1 cellular context compared by ENCODE assay signal in the genomic region with DNA sequence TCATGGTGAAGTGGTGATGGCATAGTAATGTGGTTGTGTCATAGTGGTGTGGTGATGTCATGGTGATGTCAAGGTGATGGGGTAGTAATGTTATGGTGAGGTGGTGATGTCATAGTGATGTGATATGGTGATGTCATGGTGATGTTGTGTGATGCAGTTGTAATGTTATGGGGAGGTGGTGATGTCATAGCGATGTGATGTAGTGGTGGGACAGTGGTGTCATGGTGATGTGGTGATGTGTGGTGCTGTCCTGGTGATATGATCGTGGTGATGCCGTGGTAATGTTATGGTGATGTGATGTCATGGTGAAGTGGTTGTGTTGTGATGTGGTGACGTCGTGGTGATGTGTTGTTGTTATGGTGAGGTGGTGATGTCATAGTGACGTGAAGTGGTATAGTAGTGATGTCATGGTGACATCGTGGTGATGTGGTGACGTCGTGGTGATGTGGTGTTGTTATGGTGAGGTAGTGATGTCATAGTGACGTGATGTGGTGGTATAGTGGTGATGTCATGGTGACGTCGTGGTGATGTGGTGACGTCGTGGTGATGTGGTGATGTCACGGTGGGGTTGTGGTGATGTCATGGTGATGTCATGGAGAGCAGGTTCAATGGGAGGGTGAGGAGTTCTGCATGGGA.
TF ChIP-seq lines count a peak whose summit lies in the region.

No MANE protein-coding gene starts in this region.

TF ChIP-seq in HEK293, 187 proteins besides CTCF, POLR2A, EP300 and RAD21 (continued from another document and continues in another):
- no peak for TF ChIP-seq ZNF280D (tag by site-specific recombination; IDR thresholded peaks at IDR 0.05)
- TF ChIP-seq ZNF624 (tag by site-specific recombination; IDR thresholded peaks at IDR 0.05): no peak
- no peak for TF ChIP-seq ZNF654 (tag by site-specific recombination; IDR thresholded peaks at IDR 0.05; ENCODE audit: low read depth)
- peak; percentile 87 for TF ChIP-seq YY2 (tag by site-specific recombination; IDR thresholded peaks at IDR 0.05)
- no peak for TF ChIP-seq BCL11B (tag by site-specific recombination; IDR thresholded peaks at IDR 0.05; ENCODE audit: low read depth)
- no peak for TF ChIP-seq KLF8 (tag by site-specific recombination; IDR thresholded peaks at IDR 0.05)
- no peak for TF ChIP-seq ZSCAN16 (tag by site-specific recombination; IDR thresholded peaks at IDR 0.05)
- TF ChIP-seq ZNF629 (tag by site-specific recombination; IDR thresholded peaks at IDR 0.05): peak; percentile 99
- TF ChIP-seq ZNF248 (tag by site-specific recombination; IDR thresholded peaks at IDR 0.05): no peak
- TF ChIP-seq, protein P1, sequence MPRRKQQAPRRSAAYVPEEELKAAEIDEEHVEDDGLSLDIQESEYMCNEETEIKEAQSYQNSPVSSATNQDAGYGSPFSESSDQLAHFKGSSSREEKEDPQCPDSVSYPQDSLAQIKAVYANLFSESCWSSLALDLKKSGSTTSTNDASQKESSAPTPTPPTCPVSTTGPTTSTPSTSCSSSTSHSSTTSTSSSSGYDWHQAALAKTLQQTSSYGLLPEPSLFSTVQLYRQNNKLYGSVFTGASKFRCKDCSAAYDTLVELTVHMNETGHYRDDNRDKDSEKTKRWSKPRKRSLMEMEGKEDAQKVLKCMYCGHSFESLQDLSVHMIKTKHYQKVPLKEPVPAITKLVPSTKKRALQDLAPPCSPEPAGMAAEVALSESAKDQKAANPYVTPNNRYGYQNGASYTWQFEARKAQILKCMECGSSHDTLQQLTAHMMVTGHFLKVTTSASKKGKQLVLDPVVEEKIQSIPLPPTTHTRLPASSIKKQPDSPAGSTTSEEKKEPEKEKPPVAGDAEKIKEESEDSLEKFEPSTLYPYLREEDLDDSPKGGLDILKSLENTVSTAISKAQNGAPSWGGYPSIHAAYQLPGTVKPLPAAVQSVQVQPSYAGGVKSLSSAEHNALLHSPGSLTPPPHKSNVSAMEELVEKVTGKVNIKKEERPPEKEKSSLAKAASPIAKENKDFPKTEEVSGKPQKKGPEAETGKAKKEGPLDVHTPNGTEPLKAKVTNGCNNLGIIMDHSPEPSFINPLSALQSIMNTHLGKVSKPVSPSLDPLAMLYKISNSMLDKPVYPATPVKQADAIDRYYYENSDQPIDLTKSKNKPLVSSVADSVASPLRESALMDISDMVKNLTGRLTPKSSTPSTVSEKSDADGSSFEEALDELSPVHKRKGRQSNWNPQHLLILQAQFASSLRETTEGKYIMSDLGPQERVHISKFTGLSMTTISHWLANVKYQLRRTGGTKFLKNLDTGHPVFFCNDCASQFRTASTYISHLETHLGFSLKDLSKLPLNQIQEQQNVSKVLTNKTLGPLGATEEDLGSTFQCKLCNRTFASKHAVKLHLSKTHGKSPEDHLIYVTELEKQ (tag by site-specific recombination; IDR thresholded peaks at IDR 0.05; ENCODE audit: borderline replicate concordance): no peak
- TF ChIP-seq ZNF76 (tag by site-specific recombination; IDR thresholded peaks at IDR 0.05; ENCODE audit: borderline replicate concordance, low read depth): no peak
- TF ChIP-seq, protein P2, sequence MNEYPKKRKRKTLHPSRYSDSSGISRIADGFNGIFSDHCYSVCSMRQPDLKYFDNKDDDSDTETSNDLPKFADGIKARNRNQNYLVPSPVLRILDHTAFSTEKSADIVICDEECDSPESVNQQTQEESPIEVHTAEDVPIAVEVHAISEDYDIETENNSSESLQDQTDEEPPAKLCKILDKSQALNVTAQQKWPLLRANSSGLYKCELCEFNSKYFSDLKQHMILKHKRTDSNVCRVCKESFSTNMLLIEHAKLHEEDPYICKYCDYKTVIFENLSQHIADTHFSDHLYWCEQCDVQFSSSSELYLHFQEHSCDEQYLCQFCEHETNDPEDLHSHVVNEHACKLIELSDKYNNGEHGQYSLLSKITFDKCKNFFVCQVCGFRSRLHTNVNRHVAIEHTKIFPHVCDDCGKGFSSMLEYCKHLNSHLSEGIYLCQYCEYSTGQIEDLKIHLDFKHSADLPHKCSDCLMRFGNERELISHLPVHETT (tag by site-specific recombination; IDR thresholded peaks at IDR 0.05): 0 out of 2 replicates have a peak, but pooled peaks have one; percentile 32
- no peak for TF ChIP-seq ZNF658 (tag by site-specific recombination; IDR thresholded peaks at IDR 0.05)
- no peak for TF ChIP-seq ZNF529 (tag by site-specific recombination; IDR thresholded peaks at IDR 0.05; ENCODE audit: insufficient replicate concordance)
- no peak for TF ChIP-seq ZNF184 (tag by site-specific recombination; IDR thresholded peaks at IDR 0.05)
- TF ChIP-seq, protein P3, sequence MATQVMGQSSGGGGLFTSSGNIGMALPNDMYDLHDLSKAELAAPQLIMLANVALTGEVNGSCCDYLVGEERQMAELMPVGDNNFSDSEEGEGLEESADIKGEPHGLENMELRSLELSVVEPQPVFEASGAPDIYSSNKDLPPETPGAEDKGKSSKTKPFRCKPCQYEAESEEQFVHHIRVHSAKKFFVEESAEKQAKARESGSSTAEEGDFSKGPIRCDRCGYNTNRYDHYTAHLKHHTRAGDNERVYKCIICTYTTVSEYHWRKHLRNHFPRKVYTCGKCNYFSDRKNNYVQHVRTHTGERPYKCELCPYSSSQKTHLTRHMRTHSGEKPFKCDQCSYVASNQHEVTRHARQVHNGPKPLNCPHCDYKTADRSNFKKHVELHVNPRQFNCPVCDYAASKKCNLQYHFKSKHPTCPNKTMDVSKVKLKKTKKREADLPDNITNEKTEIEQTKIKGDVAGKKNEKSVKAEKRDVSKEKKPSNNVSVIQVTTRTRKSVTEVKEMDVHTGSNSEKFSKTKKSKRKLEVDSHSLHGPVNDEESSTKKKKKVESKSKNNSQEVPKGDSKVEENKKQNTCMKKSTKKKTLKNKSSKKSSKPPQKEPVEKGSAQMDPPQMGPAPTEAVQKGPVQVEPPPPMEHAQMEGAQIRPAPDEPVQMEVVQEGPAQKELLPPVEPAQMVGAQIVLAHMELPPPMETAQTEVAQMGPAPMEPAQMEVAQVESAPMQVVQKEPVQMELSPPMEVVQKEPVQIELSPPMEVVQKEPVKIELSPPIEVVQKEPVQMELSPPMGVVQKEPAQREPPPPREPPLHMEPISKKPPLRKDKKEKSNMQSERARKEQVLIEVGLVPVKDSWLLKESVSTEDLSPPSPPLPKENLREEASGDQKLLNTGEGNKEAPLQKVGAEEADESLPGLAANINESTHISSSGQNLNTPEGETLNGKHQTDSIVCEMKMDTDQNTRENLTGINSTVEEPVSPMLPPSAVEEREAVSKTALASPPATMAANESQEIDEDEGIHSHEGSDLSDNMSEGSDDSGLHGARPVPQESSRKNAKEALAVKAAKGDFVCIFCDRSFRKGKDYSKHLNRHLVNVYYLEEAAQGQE (tag by site-specific recombination; IDR thresholded peaks at IDR 0.05): no peak
- TF ChIP-seq, protein P4, sequence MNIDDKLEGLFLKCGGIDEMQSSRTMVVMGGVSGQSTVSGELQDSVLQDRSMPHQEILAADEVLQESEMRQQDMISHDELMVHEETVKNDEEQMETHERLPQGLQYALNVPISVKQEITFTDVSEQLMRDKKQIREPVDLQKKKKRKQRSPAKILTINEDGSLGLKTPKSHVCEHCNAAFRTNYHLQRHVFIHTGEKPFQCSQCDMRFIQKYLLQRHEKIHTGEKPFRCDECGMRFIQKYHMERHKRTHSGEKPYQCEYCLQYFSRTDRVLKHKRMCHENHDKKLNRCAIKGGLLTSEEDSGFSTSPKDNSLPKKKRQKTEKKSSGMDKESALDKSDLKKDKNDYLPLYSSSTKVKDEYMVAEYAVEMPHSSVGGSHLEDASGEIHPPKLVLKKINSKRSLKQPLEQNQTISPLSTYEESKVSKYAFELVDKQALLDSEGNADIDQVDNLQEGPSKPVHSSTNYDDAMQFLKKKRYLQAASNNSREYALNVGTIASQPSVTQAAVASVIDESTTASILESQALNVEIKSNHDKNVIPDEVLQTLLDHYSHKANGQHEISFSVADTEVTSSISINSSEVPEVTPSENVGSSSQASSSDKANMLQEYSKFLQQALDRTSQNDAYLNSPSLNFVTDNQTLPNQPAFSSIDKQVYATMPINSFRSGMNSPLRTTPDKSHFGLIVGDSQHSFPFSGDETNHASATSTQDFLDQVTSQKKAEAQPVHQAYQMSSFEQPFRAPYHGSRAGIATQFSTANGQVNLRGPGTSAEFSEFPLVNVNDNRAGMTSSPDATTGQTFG (tag by site-specific recombination; IDR thresholded peaks at IDR 0.05; ENCODE audit: borderline replicate concordance): peak; percentile 68; the same call in 1 of the 2 replicates
- TF ChIP-seq ZNF223 (tag by site-specific recombination; IDR thresholded peaks at IDR 0.05): no peak
- no peak for TF ChIP-seq OVOL3 (tag by site-specific recombination; IDR thresholded peaks at IDR 0.05)
- no peak for TF ChIP-seq ZNF626 (tag by site-specific recombination; IDR thresholded peaks at IDR 0.05)
- no peak for TF ChIP-seq ZBTB48 (tag by site-specific recombination; IDR thresholded peaks at IDR 0.05)
- peak; percentile 19 for TF ChIP-seq ZBTB26 (tag by site-specific recombination; optimal IDR thresholded peaks at IDR 0.05)
- TF ChIP-seq MZF1 (tag by site-specific recombination; IDR thresholded peaks at IDR 0.05; ENCODE audit: borderline replicate concordance): no peak
- TF ChIP-seq, protein P5, sequence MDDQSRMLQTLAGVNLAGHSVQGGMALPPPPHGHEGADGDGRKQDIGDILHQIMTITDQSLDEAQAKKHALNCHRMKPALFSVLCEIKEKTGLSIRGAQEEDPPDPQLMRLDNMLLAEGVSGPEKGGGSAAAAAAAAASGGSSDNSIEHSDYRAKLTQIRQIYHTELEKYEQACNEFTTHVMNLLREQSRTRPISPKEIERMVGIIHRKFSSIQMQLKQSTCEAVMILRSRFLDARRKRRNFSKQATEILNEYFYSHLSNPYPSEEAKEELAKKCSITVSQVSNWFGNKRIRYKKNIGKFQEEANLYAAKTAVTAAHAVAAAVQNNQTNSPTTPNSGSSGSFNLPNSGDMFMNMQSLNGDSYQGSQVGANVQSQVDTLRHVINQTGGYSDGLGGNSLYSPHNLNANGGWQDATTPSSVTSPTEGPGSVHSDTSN (CRISPR knock-in tag; IDR thresholded peaks at IDR 0.05): no peak
- TF ChIP-seq, protein P6, sequence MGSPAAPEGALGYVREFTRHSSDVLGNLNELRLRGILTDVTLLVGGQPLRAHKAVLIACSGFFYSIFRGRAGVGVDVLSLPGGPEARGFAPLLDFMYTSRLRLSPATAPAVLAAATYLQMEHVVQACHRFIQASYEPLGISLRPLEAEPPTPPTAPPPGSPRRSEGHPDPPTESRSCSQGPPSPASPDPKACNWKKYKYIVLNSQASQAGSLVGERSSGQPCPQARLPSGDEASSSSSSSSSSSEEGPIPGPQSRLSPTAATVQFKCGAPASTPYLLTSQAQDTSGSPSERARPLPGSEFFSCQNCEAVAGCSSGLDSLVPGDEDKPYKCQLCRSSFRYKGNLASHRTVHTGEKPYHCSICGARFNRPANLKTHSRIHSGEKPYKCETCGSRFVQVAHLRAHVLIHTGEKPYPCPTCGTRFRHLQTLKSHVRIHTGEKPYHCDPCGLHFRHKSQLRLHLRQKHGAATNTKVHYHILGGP (tag by site-specific recombination; IDR thresholded peaks at IDR 0.05): no peak
- TF ChIP-seq ZNF221 (tag by site-specific recombination; IDR thresholded peaks at IDR 0.05; ENCODE audit: borderline replicate concordance): no peak
- no peak for TF ChIP-seq GLI2 (tag by site-specific recombination; IDR thresholded peaks at IDR 0.05; ENCODE audit: borderline replicate concordance, low read depth)
- TF ChIP-seq ZNF514 (tag by site-specific recombination; IDR thresholded peaks at IDR 0.05): no peak
- no peak for TF ChIP-seq ZNF16 (tag by site-specific recombination; IDR thresholded peaks at IDR 0.05; ENCODE audit: low read depth)
- no peak for TF ChIP-seq KLF16 (tag by site-specific recombination; IDR thresholded peaks at IDR 0.05)
- no peak for TF ChIP-seq ZFP37 (tag by site-specific recombination; IDR thresholded peaks at IDR 0.05)
- no peak for TF ChIP-seq ZNF140 (tag by site-specific recombination; IDR thresholded peaks at IDR 0.05)
- no peak for TF ChIP-seq ZBTB20 (tag by site-specific recombination; IDR thresholded peaks at IDR 0.05)
- TF ChIP-seq EGR2 (tag by site-specific recombination; IDR thresholded peaks at IDR 0.05; ENCODE audit: low read depth): no peak
- TF ChIP-seq ZNF701 (tag by site-specific recombination; IDR thresholded peaks at IDR 0.05): no peak
- no peak for TF ChIP-seq ZNF133 (tag by site-specific recombination; IDR thresholded peaks at IDR 0.05)
- peak; percentile 74; the same call in 1 of the 2 replicates for TF ChIP-seq ZNF571 (tag by site-specific recombination; IDR thresholded peaks at IDR 0.05)
- TF ChIP-seq ZFP69B (tag by site-specific recombination; IDR thresholded peaks at IDR 0.05): peak; percentile 24; the same call in 1 of the 2 replicates
- TF ChIP-seq SP3 (tag by site-specific recombination; IDR thresholded peaks at IDR 0.05): peak; percentile 44; the same call in 1 of the 2 replicates
- no peak for TF ChIP-seq MEIS1 (CRISPR knock-in tag; IDR thresholded peaks at IDR 0.05; ENCODE audit: borderline replicate concordance)
- no peak for TF ChIP-seq ZFP41 (tag by site-specific recombination; IDR thresholded peaks at IDR 0.05; ENCODE audit: borderline replicate concordance)
- TF ChIP-seq ZNF19 (tag by site-specific recombination; IDR thresholded peaks at IDR 0.05; ENCODE audit: low read depth): no peak
